ENCODE assay signal across 8 cellular contexts in the genomic region with DNA sequence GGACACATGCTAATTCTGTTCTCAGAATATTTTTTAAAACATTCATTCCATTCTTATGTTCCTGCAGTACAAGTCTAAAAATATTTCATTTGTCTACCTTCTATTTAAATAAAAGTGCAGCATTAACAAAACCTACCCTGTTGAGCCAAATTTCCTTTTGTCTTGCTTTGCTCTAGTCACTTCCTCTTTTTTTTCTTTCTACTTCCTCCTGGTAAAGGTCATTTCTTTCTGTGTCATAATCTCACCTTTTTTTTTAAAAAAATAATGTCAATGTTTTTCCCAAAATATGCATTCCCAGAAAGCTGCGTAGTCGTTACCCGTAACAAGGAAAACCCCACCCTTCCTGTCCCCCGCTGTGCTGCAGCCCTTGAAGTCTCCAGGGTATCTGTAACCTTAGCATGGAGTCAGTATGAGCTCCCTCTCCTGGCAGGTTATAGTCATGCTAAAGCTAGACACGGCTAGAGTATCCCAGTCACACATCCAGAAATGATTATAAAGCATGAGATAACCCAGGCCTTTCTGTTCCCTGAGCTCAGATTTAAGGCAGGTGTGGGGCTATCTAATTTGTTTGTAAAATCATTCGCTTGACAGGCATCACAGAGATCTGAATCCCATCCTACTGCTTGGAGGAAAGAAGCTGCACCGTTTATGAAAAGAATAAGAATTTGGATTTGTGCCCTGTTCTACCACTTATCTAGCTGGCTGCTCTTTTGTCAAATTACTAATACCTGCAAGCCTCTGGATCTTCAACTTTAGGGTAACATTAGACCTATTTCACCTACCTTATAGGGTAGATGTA. TPM values are rescaled to one million over a fixed set of nuclear protein-coding genes. Genes with fewer than 3 reads are reported as not detected.
A peak's percentile ranks its signal among the peaks of the same experiment; 100 is the strongest.
DNase-seq lines count a peak whose midpoint lies in the region; ATAC-seq and TF ChIP-seq lines count a peak whose summit lies in the region.

No MANE protein-coding gene starts in this region.

- DNase-seq in Ammon's horn (ENCODE audit: low spot score) (peak; percentile 86), NCI-H2171 (lab: John Stamatoyannopoulos, UW) (peak; percentile 100), choroid plexus epithelial cell (ENCODE audit: low read depth) (peak; percentile 91), left colon (peak; percentile 55 to 65)
- peak; percentile 45 to 49 for DNase-seq in stimulated activated CD4-positive, alpha-beta T cell treated with anti-CD3 and anti-CD28 coated beads, Interleukin-2, amount 100 ng/mL, for 48 hours

- ATAC-seq in GM19023 (IDR thresholded peaks at IDR 0.05; ENCODE audit: unreplicated experiment), result peak; percentile 95
- peak; percentile 95 for ATAC-seq in HG03159 (IDR thresholded peaks at IDR 0.05; ENCODE audit: unreplicated experiment)
- peak; percentile 96 for ATAC-seq in left colon

- intact Hi-C loops in left colon (cut with DNase I, micrococcal nuclease), result loop anchor here in 1 of 2 donors (5.0 kb wide), 1 partner anchor 151 kb away; no protein-coding TSS in a partner anchor

- TF ChIP-seq CTCF in WI38 (IDR thresholded peaks at IDR 0.05; ENCODE audit: low read depth, low read length), result peak; percentile 70
- TF ChIP-seq CTCF in choroid plexus epithelial cell (conservative IDR thresholded peaks at IDR 0.05; ENCODE audit: low read depth, low read length), result peak; percentile 89

- H3K4me3 ChIP-seq in WI38 (ENCODE audit: low read depth, low read length) (no peak overlapping the region; the same call in 1 of the 2 replicates), choroid plexus epithelial cell (ENCODE audit: low read depth, low read length) (peak overlapping the region; percentile 27)

RNA-seq across cellular contexts. Expression of a gene that starts 51.1 kb away (rescaled TPM):
- total RNA-seq in left colon, result 10 to 100 TPM; 18.0 to 19.0 TPM

Comparison
In these comparisons a context has a peak if more than half of its experiments do, and no peak if none do; other contexts are left out.
1. DNase-seq: peak in every context shown above with its lines; median percentile 100 in NCI-H2171; 91 in choroid plexus epithelial cell; 86 in Ammon's horn; 60 in left colon; 47 in stimulated activated CD4-positive, alpha-beta T cell treated with anti-CD3 and anti-CD28 coated beads, Interleukin-2, amount 100 ng/mL, for 48 hours.